In the genomic region with DNA sequence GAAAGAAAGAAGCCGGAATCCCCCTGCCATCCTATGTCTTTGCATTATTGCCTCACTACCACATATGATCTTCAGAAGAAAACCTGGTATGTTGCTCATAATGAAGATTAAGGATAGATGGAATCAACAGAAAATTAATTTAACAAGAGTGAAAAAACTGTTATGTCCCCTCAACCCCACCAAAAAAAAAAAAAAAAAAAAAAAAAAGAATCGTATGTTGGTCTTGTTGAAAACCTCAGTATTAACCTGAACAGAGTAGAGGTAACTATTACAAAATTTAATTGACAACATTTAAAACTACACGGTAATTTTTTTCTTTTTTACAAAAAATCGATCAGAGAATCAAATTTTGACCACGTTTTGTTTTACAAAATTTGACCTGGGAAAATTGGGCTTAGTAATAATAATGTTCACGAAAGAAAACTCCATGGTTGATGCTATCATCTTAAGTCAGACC, we compare ENCODE assay signal across 8 cellular contexts. TPM values are rescaled to one million over a fixed set of nuclear protein-coding genes. Genes with fewer than 3 reads are reported as not detected.
A peak's percentile ranks its signal among the peaks of the same experiment; 100 is the strongest.
DNase-seq lines count a peak whose midpoint lies in the region; ATAC-seq, FAIRE-seq and TF ChIP-seq lines count a peak whose summit lies in the region.

No MANE protein-coding gene starts in this region.

- H3K27ac ChIP-seq in VCaP (peak overlapping the region; percentile 98), sigmoid colon (peak overlapping the region; percentile 99 to 100 (median 100))

- TF ChIP-seq CTCF in GM12864 (IDR thresholded peaks at IDR 0.05; ENCODE audit: low read depth, low read length, missing control alignments) (no peak), VCaP (conservative IDR thresholded peaks at IDR 0.05) (peak; percentile 40), fibroblast of the aortic adventitia (IDR thresholded peaks at IDR 0.05; ENCODE audit: insufficient read depth, low read length) (no peak), sigmoid colon (IDR thresholded peaks at IDR 0.05) (peak in 1 of 4 experiments; percentile 23)

- TF ChIP-seq POLR2A in sigmoid colon (IDR thresholded peaks at IDR 0.05), result no peak

- intact Hi-C loops in sigmoid colon (cut with DNase I), result loop anchor here (2.0 kb wide), 1 partner anchor 109 kb away; no protein-coding TSS in a partner anchor

- peaks cover 0 to 19% (median 0%) of the 10 kb centered on the region in 4 donors for H3K36me3 ChIP-seq in sigmoid colon

- peak overlapping the region; percentile 82 for H3K4me3 ChIP-seq in GM12864 (ENCODE audit: low read depth, low read length)
- peak overlapping the region; percentile 85 for H3K4me3 ChIP-seq in fibroblast of the aortic adventitia (ENCODE audit: low read depth, low read length)
- peak overlapping the region; percentile 34 to 99 (median 95) for H3K4me3 ChIP-seq in sigmoid colon

- FAIRE-seq in RCC 7860 (lab: Jason Lieb, UNC), result no peak

- H3K27me3 ChIP-seq in sigmoid colon, result no peaks in the 10 kb centered on the region

- H3K9me3 ChIP-seq in sigmoid colon, result no peaks in the 10 kb centered on the region

- TF ChIP-seq EP300 in sigmoid colon (IDR thresholded peaks at IDR 0.05), result no peak

- DNase-seq in GM12864 (ENCODE audit: low read depth) (no peak), fibroblast of the aortic adventitia (ENCODE audit: low read depth) (no peak), sigmoid colon (no peak), NCI-H748 (lab: John Stamatoyannopoulos, UW; ENCODE audit: unreplicated experiment) (no peak), RCC 7860 (ENCODE audit: low spot score) (no peak)
- no peak for DNase-seq in activated CD4-positive, CD25-positive, alpha-beta regulatory T cell treated with anti-CD3 and anti-CD28 coated beads, Interleukin-2, amount 50 U/mL, for 72 hours

- 20 to 30% methylated on average over 6 of the region's 6 CpGs for WGBS in sigmoid colon, 2 donors

- peaks cover 0 to 28% (median 24%) of the 10 kb centered on the region in 4 donors for H3K4me1 ChIP-seq in sigmoid colon

- no peak for ATAC-seq in GM18861 (IDR thresholded peaks at IDR 0.05; ENCODE audit: unreplicated experiment)

RNA-seq across cellular contexts. Expression of gene CSNK1A1, which starts 0.8 kb away (rescaled TPM):
- 187 and 394 TPM in 2 replicates for total RNA-seq in fibroblast of the aortic adventitia (ENCODE audit: low replicate concordance)
- 100 to 1,000 TPM; 214 to 298 (median 231) TPM for total RNA-seq in sigmoid colon
- 100 to 1,000 TPM in 2 of 3 donors, 10 to 100 TPM in 1; 85.3 to 112 (median 107) TPM for polyA plus RNA-seq in sigmoid colon

RNA-seq across cellular contexts. Expression of gene ARHGEF37, which starts 29.2 kb away (rescaled TPM):
- total RNA-seq in fibroblast of the aortic adventitia (ENCODE audit: low replicate concordance) (2.6 and 2.7 TPM in 2 replicates), sigmoid colon (10 to 100 TPM; 23.5 to 51.0 (median 39.8) TPM)
- 1 to 10 TPM; 4.8 to 7.2 (median 7.0) TPM for polyA plus RNA-seq in sigmoid colon
